13 cellular contexts compared by ENCODE assay signal in the genomic region with DNA sequence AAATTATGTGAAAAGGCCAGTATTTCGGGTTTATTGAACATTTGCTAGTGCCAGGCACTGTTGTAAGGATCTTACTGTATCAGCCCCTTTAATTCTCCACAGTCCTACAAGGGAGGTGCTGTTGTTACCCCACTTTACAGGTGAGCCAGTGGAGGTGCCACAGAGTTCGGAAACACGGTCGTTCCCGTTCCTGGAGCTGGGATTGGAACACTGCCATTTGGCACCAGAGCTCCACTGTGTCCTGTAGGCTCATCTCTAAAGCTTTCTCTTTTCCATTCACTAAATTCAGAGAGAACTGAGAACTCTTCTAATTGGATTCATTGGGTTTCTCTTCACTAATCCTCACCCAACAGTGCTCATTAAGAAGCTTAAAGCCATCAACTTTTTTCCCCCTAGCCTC. TPM values are rescaled to one million over a fixed set of nuclear protein-coding genes. Genes with fewer than 3 reads are reported as not detected.
DNase-seq lines count a peak whose midpoint lies in the region; ATAC-seq and TF ChIP-seq lines count a peak whose summit lies in the region.
"Had no signal": no experiment of that assay in that cellular context is flagged by ENCODE, and none has a peak within 500 bp of the region (broad histone marks: within the 10 kb centered on the region; RNA-seq: fewer than 3 reads in every experiment).

No MANE protein-coding gene starts in this region.

- POLR2A ChIA-PET in RWPE1 (lab: Yijun Ruan, JAX; ENCODE audit: low non-redundant PET), result interaction anchor here (0.6 kb wide), 1 partner anchor 24 kb away, joined by 10 read pairs; no protein-coding TSS in a partner anchor

- peak overlapping the region; percentile 49 for H3K9ac ChIP-seq in skeletal muscle satellite cell (ENCODE audit: low read depth, low read length)

- H3K36me3 ChIP-seq in skeletal muscle satellite cell (ENCODE audit: insufficient read depth, low read length), result peaks cover 34% of the 10 kb centered on the region

- H3K27ac Mint-ChIP-seq in stimulated activated naive B cell treated with anti-CD40 and anti-IgM and Interleukin-4, amounts not matched to agents 10 μg/mL and 1 μg/mL and 100 μg/mL, for 72 hours, result no peak overlapping the region

- CTCF ChIA-PET in RWPE1 (lab: Yijun Ruan, JAX), result interaction anchor here (0.7 to 0.8 kb wide), 2 partner anchors 9 to 127 kb away, joined by 3 to 4 read pairs; no protein-coding TSS in a partner anchor

- H3K27me3 Mint-ChIP-seq in stimulated activated naive B cell treated with anti-CD40 and anti-IgM and Interleukin-4, amounts not matched to agents 10 μg/mL and 1 μg/mL and 100 μg/mL, for 72 hours, result no peaks in the 10 kb centered on the region
- H3K27me3 Mint-ChIP-seq: central memory CD8-positive, alpha-beta T cell had no signal

- H3K27me3 ChIP-seq in skeletal muscle satellite cell (ENCODE audit: control insufficient read depth, insufficient read depth, low read length), result no peaks in the 10 kb centered on the region

- H3K4me2 ChIP-seq in skeletal muscle satellite cell (ENCODE audit: low read length), result peak overlapping the region; percentile 39

- no peaks in the 10 kb centered on the region for H3K9me3 ChIP-seq in skeletal muscle satellite cell (replicated peaks; ENCODE audit: low read length)
- H3K9me3 ChIP-seq: mucosa of descending colon had no signal

- DNase-seq in RWPE1 (ENCODE audit: low spot score) (no peak), left lobe of liver (ENCODE audit: low spot score) (peak; percentile 84), SIG-M5 (lab: John Stamatoyannopoulos, UW) (no peak)
- DNase-seq in stimulated activated naive B cell treated with anti-CD40 and anti-IgM and Interleukin-4, amounts not matched to agents 10 μg/mL and 1 μg/mL and 100 μg/mL, for 72 hours, result no peak
- no peak for DNase-seq in stimulated activated CD4-positive, alpha-beta T cell treated with anti-CD3 and anti-CD28 coated beads, Interleukin-15, amount 100 ng/mL, for 24 hours
- DNase-seq: activated CD8-positive, alpha-beta memory T cell treated with anti-CD3 and anti-CD28 coated beads for 24 hours; activated naive CD4-positive, alpha-beta T cell; mucosa of descending colon; stimulated activated CD8-positive, alpha-beta memory T cell treated with anti-CD3 and anti-CD28 coated beads, Interleukin-4, amount 100 ng/mL, for 48 hours had no signal

- no peak overlapping the region for H3K4me3 Mint-ChIP-seq in stimulated activated naive B cell treated with anti-CD40 and anti-IgM and Interleukin-4, amounts not matched to agents 10 μg/mL and 1 μg/mL and 100 μg/mL, for 72 hours
- H3K4me3 Mint-ChIP-seq: central memory CD8-positive, alpha-beta T cell had no signal

- peaks cover 47% of the 10 kb centered on the region for H3K4me1 ChIP-seq in skeletal muscle satellite cell (ENCODE audit: control insufficient read depth, insufficient read depth, low read length)

- peaks cover 58 to 71% of the 10 kb centered on the region in 2 donors for H3K4me1 Mint-ChIP-seq in stimulated activated naive B cell treated with anti-CD40 and anti-IgM and Interleukin-4, amounts not matched to agents 10 μg/mL and 1 μg/mL and 100 μg/mL, for 72 hours

- TF ChIP-seq CTCF in C4-2B (conservative IDR thresholded peaks at IDR 0.05), result no peak
- TF ChIP-seq CTCF in RWPE1 (conservative IDR thresholded peaks at IDR 0.05; ENCODE audit: low read depth), result no peak

- no peaks in the 10 kb centered on the region for H3K9me3 Mint-ChIP-seq in stimulated activated naive B cell treated with anti-CD40 and anti-IgM and Interleukin-4, amounts not matched to agents 10 μg/mL and 1 μg/mL and 100 μg/mL, for 72 hours
- H3K9me3 Mint-ChIP-seq: central memory CD8-positive, alpha-beta T cell had no signal

- no peak overlapping the region for H3K4me3 ChIP-seq in skeletal muscle satellite cell (ENCODE audit: low read length)
- H3K4me3 ChIP-seq: mucosa of descending colon had no signal

- peak; percentile 73 for ATAC-seq in left lobe of liver
- ATAC-seq in GM18909 (IDR thresholded peaks at IDR 0.05; ENCODE audit: poor library complexity, unreplicated experiment), result no peak
- ATAC-seq in stimulated activated naive B cell treated with anti-CD40 and anti-IgM and Interleukin-4, amounts not matched to agents 10 μg/mL and 1 μg/mL and 100 μg/mL, for 72 hours (replicated peaks), result no peak
- ATAC-seq: mucosa of descending colon had no signal

- H3K27ac ChIP-seq in C4-2B, result peak overlapping the region; percentile 95
- H3K27ac ChIP-seq in RWPE1, result peak overlapping the region; percentile 53

- peaks cover 13 to 51% of the 10 kb centered on the region in 2 donors for H3K36me3 Mint-ChIP-seq in stimulated activated naive B cell treated with anti-CD40 and anti-IgM and Interleukin-4, amounts not matched to agents 10 μg/mL and 1 μg/mL and 100 μg/mL, for 72 hours

RNA-seq across cellular contexts. Expression of gene ERGIC1, which starts 5.6 kb away (rescaled TPM):
- 158 TPM for total RNA-seq in left lobe of liver
- 162 and 224 TPM in 2 replicates for total RNA-seq in skeletal muscle satellite cell (2012; rRNA removed)
